ENCODE assay signal across 8 cellular contexts in the genomic region with DNA sequence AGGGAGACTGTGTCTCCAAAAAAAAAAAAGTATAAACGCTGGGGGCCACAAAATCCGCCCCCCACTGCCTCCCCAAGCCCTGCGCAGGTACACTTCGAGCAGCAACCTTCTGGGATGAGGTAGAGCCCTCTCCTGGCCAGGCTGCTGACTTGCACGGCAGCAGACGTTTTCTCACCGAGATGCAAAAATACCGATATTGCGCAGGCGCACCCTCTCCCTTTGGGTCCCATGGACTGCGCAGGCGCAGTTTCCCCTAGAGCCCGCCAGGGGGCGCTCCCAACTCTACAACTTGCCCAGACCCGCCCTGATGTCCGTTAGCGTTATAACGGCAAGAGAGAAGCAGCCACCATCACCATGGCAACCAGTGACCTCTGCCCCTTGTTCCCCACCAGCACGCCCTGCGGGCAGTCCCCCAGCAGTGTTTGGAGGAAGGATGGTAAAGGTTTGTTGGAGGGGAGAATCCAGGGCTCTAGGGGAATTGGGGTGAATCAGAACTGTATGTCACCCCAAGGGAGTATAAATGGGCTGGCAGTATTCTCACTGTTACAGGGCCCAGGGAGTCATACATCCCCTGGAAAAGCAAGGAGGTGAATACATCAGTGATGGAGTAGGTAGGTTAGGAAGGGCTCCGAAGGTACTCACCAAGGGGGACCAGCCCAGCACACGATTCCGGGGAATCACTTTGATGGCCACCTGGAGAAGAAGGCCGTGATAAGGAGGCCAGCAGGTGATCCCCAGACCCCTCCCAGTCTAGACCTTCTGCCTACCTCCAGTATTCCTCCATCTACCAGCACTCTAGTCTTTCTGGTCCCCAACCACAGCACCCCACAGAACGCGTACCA. TPM values are rescaled to one million over a fixed set of nuclear protein-coding genes. Genes with fewer than 3 reads are reported as not detected.
DNase-seq lines count a peak whose midpoint lies in the region; ATAC-seq and TF ChIP-seq lines count a peak whose summit lies in the region.

No MANE protein-coding gene starts in this region.

- peak; percentile 57 for ATAC-seq in HG03432 (IDR thresholded peaks at IDR 0.05; ENCODE audit: unreplicated experiment)
- peak; percentile 34 for ATAC-seq in activated CD4-positive, alpha-beta T cell treated with anti-CD3 and anti-CD28 coated beads for 36 hours

- peak overlapping the region; percentile 95 for H3K27ac Mint-ChIP-seq in activated CD4-positive, alpha-beta T cell treated with anti-CD3 and anti-CD28 coated beads for 36 hours

- DNase-seq in NCI-H1417 (lab: John Stamatoyannopoulos, UW) (peak; percentile 54 to 80 (median 72)), NCI-H1417 treated with DMSO at 0.1 percent for 48 hours (lab: John Stamatoyannopoulos, UW) (no peak), NCI-H510A treated with DMSO at 0.1 percent for 48 hours (lab: John Stamatoyannopoulos, UW) (peak; percentile 87), choroid plexus epithelial cell (ENCODE audit: low read depth) (peak; percentile 91), kidney glomerular epithelial cell (lab: John Stamatoyannopoulos, UW) (peak; percentile 70)
- DNase-seq in activated CD4-positive, alpha-beta T cell treated with anti-CD3 and anti-CD28 coated beads for 36 hours: peak; percentile 92
- peak; percentile 64 to 74 for DNase-seq in stimulated activated CD4-positive, alpha-beta T cell treated with anti-CD3 and anti-CD28 coated beads, Interleukin-1b, Interleukin-23, amount 100 ng/mL, for 1 hour (ENCODE audit: low read depth in 2 of 2)

- no peaks in the 10 kb centered on the region for H3K27me3 Mint-ChIP-seq in activated CD4-positive, alpha-beta T cell treated with anti-CD3 and anti-CD28 coated beads for 36 hours

- peak overlapping the region; percentile 64 for H3K4me3 ChIP-seq in choroid plexus epithelial cell (ENCODE audit: low read depth, low read length)

- TF ChIP-seq CTCF in choroid plexus epithelial cell (conservative IDR thresholded peaks at IDR 0.05; ENCODE audit: low read depth, low read length): peak; percentile 80

- H3K4me3 Mint-ChIP-seq in activated CD4-positive, alpha-beta T cell treated with anti-CD3 and anti-CD28 coated beads for 36 hours: peak overlapping the region; percentile 97

- CTCF ChIA-PET in activated CD4-positive, alpha-beta T cell treated with anti-CD3 and anti-CD28 coated beads for 36 hours (lab: Charles Lee): no interaction called here

- no peaks in the 10 kb centered on the region for H3K9me3 Mint-ChIP-seq in activated CD4-positive, alpha-beta T cell treated with anti-CD3 and anti-CD28 coated beads for 36 hours (ENCODE audit: low read depth)

- peaks cover 51% of the 10 kb centered on the region for H3K4me1 Mint-ChIP-seq in activated CD4-positive, alpha-beta T cell treated with anti-CD3 and anti-CD28 coated beads for 36 hours

- POLR2A ChIA-PET in activated CD4-positive, alpha-beta T cell treated with anti-CD3 and anti-CD28 coated beads for 36 hours (lab: Charles Lee): interaction anchor here (1.6 to 4.9 kb wide), 4 partner anchors 21 to 41 kb away, joined by 6 to 86 read pairs (median 12); a partner anchor contains a TSS

- intact Hi-C loops in activated CD4-positive, alpha-beta T cell treated with anti-CD3 and anti-CD28 coated beads for 36 hours (cut with DNase I, micrococcal nuclease): loop anchor here (1.0 to 10.0 kb wide), 8 partner anchors 20 to 1263 kb away; a partner anchor contains a TSS

- peaks cover 75% of the 10 kb centered on the region for H3K36me3 Mint-ChIP-seq in activated CD4-positive, alpha-beta T cell treated with anti-CD3 and anti-CD28 coated beads for 36 hours (ENCODE audit: low read depth)

RNA-seq across cellular contexts. Expression of a gene that starts 1.5 kb away (rescaled TPM):
- 100 to 1,000 TPM; 320 TPM for total RNA-seq in activated CD4-positive, alpha-beta T cell treated with anti-CD3 and anti-CD28 coated beads for 36 hours

RNA-seq across cellular contexts. Expression of a gene that starts 5.9 kb away (rescaled TPM):
- total RNA-seq in activated CD4-positive, alpha-beta T cell treated with anti-CD3 and anti-CD28 coated beads for 36 hours: 10 to 100 TPM; 19.7 to 20.3 TPM

RNA-seq across cellular contexts. Expression of a gene that starts 19.6 kb away (rescaled TPM):
- total RNA-seq in activated CD4-positive, alpha-beta T cell treated with anti-CD3 and anti-CD28 coated beads for 36 hours: 10 to 100 TPM; 73.4 to 75.3 TPM

RNA-seq across cellular contexts. Expression of a gene that starts 19.8 kb away (rescaled TPM):
- total RNA-seq in activated CD4-positive, alpha-beta T cell treated with anti-CD3 and anti-CD28 coated beads for 36 hours: 10 to 100 TPM; 54.2 to 58.9 TPM

RNA-seq across cellular contexts. Expression of a gene that starts 40.0 kb away (rescaled TPM):
- 10 to 100 TPM; 68.0 to 98.1 TPM for total RNA-seq in activated CD4-positive, alpha-beta T cell treated with anti-CD3 and anti-CD28 coated beads for 36 hours
